Comparison of ENCODE assay signal across 1 cellular context in genomic region chr4:99945718-99946345, GRCh38.
TF ChIP-seq lines count a peak whose summit lies in the region.

No MANE protein-coding gene starts in this region.

TF ChIP-seq in HepG2, 621 proteins besides CTCF, POLR2A, EP300 and RAD21 (continues in another document):
- no peak for TF ChIP-seq ZNF639 (CRISPR knock-in tag; conservative IDR thresholded peaks at IDR 0.05)
- no peak for TF ChIP-seq GTF3A (CRISPR knock-in tag; conservative IDR thresholded peaks at IDR 0.05)
- no peak for TF ChIP-seq PREB (CRISPR knock-in tag; IDR thresholded peaks at IDR 0.05)
- no peak for TF ChIP-seq KDM4B (CRISPR knock-in tag; IDR thresholded peaks at IDR 0.05)
- 0 out of 2 replicates have a peak, but pooled peaks have one; percentile 10 for TF ChIP-seq ZNF230 (CRISPR knock-in tag; IDR thresholded peaks at IDR 0.05)
- peak; percentile 45; the same call in 1 of the 2 replicates for TF ChIP-seq SIN3A (IDR thresholded peaks at IDR 0.05; ENCODE audit: borderline replicate concordance, low read depth, low read length)
- no peak for TF ChIP-seq MXD1 (CRISPR knock-in tag; IDR thresholded peaks at IDR 0.05)
- no peak for TF ChIP-seq NFKB2 (CRISPR knock-in tag; IDR thresholded peaks at IDR 0.05; ENCODE audit: borderline replicate concordance)
- 0 out of 2 replicates have a peak, but pooled peaks have one; percentile 9 for TF ChIP-seq THAP7 (CRISPR knock-in tag; IDR thresholded peaks at IDR 0.05)
- 0 out of 2 replicates have a peak, but pooled peaks have one; percentile 27 for TF ChIP-seq ZNF556 (CRISPR knock-in tag; IDR thresholded peaks at IDR 0.05; ENCODE audit: borderline replicate concordance)
- no peak for TF ChIP-seq PLRG1 (conservative IDR thresholded peaks at IDR 0.05)
- 0 out of 2 replicates have a peak, but pooled peaks have one; percentile 14 for TF ChIP-seq DMAP1 (CRISPR knock-in tag; IDR thresholded peaks at IDR 0.05)
- no peak; the same call in 1 of the 2 replicates for TF ChIP-seq MAZ (IDR thresholded peaks at IDR 0.05; ENCODE audit: borderline replicate concordance, low read depth, low read length)
- 0 out of 2 replicates have a peak, but pooled peaks have one; percentile 12 for TF ChIP-seq MAZ (CRISPR knock-in tag; IDR thresholded peaks at IDR 0.05; ENCODE audit: low read depth)
- TF ChIP-seq THAP8 (CRISPR knock-in tag; IDR thresholded peaks at IDR 0.05; ENCODE audit: borderline replicate concordance), result 0 out of 2 replicates have a peak, but pooled peaks have one; percentile 13
- TF ChIP-seq GABPA (IDR thresholded peaks at IDR 0.05; ENCODE audit: low read depth, low read length), result peak; percentile 36; the same call in 1 of the 2 replicates
- TF ChIP-seq GABPA (CRISPR knock-in tag; IDR thresholded peaks at IDR 0.05; ENCODE audit: low read depth), result no peak
- 0 out of 4 replicates have a peak, but pooled peaks of 1 of the 2 experiments have one; percentile 16 for TF ChIP-seq KLF16 (CRISPR knock-in tag; IDR thresholded peaks at IDR 0.05)
- TF ChIP-seq MLX (CRISPR knock-in tag; IDR thresholded peaks at IDR 0.05), result no peak
- TF ChIP-seq TRAFD1 (CRISPR knock-in tag; IDR thresholded peaks at IDR 0.05; ENCODE audit: borderline replicate concordance), result no peak
- 0 out of 2 replicates have a peak, but pooled peaks have one; percentile 5 for TF ChIP-seq ZC3H13 (CRISPR knock-in tag; IDR thresholded peaks at IDR 0.05)
- TF ChIP-seq MED1 (CRISPR knock-in tag; IDR thresholded peaks at IDR 0.05), result no peak
- TF ChIP-seq SOX6 (IDR thresholded peaks at IDR 0.05), result no peak
- TF ChIP-seq SOX6 (CRISPR knock-in tag; IDR thresholded peaks at IDR 0.05), result 0 out of 2 replicates have a peak, but pooled peaks have one; percentile 7
- no peak for TF ChIP-seq FOSL2 (CRISPR knock-in tag; IDR thresholded peaks at IDR 0.05)
- peak; percentile 53 for TF ChIP-seq KDM5A (IDR thresholded peaks at IDR 0.05; ENCODE audit: borderline replicate concordance, low read length)
- 0 out of 2 replicates have a peak, but pooled peaks have one; percentile 57 for TF ChIP-seq ZNF569 (CRISPR knock-in tag; IDR thresholded peaks at IDR 0.05; ENCODE audit: borderline replicate concordance)
- TF ChIP-seq ZSCAN29 (CRISPR knock-in tag; conservative IDR thresholded peaks at IDR 0.05), result 0 out of 2 replicates have a peak, but pooled peaks have one; percentile 12
- TF ChIP-seq ZNF766 (CRISPR knock-in tag; IDR thresholded peaks at IDR 0.05; ENCODE audit: borderline replicate concordance), result no peak
- no peak for TF ChIP-seq ZNF256 (CRISPR knock-in tag; conservative IDR thresholded peaks at IDR 0.05)
- TF ChIP-seq ZBTB8A (CRISPR knock-in tag; IDR thresholded peaks at IDR 0.05; ENCODE audit: borderline replicate concordance, low read depth), result no peak
- peak; percentile 43 for TF ChIP-seq PHF8 (CRISPR knock-in tag; IDR thresholded peaks at IDR 0.05)
- TF ChIP-seq ZNF280B (CRISPR knock-in tag; IDR thresholded peaks at IDR 0.05; ENCODE audit: borderline replicate concordance), result no peak
- peak; percentile 9 for TF ChIP-seq GATAD1 (CRISPR knock-in tag; IDR thresholded peaks at IDR 0.05)
- no peak for TF ChIP-seq ZNF577 (CRISPR knock-in tag; IDR thresholded peaks at IDR 0.05; ENCODE audit: borderline replicate concordance, low read depth)
- no peak for TF ChIP-seq ZNF17 (CRISPR knock-in tag; IDR thresholded peaks at IDR 0.05)
- TF ChIP-seq ARNT (IDR thresholded peaks at IDR 0.05), result no peak
- TF ChIP-seq ELK4 (CRISPR knock-in tag; IDR thresholded peaks at IDR 0.05; ENCODE audit: borderline replicate concordance), result no peak
- TF ChIP-seq LRRFIP1 (CRISPR knock-in tag; conservative IDR thresholded peaks at IDR 0.05), result no peak
- TF ChIP-seq NONO (IDR thresholded peaks at IDR 0.05), result no peak
- no peak for TF ChIP-seq NONO (CRISPR knock-in tag; conservative IDR thresholded peaks at IDR 0.05)
- no peak for TF ChIP-seq RFX1 (IDR thresholded peaks at IDR 0.05)
- TF ChIP-seq ZFX (CRISPR knock-in tag; IDR thresholded peaks at IDR 0.05; ENCODE audit: low read depth), result peak; percentile 73
- no peak for TF ChIP-seq ATAD3A (CRISPR knock-in tag; IDR thresholded peaks at IDR 0.05)
- no peak for TF ChIP-seq NFKBIZ (CRISPR knock-in tag; IDR thresholded peaks at IDR 0.05)
- TF ChIP-seq ZNF263 (CRISPR knock-in tag; IDR thresholded peaks at IDR 0.05), result no peak
- 0 out of 2 replicates have a peak, but pooled peaks have one; percentile 29 for TF ChIP-seq MAX (IDR thresholded peaks at IDR 0.05)
- peak; percentile 51; the same call in 1 of the 2 replicates for TF ChIP-seq ZSCAN20 (CRISPR knock-in tag; IDR thresholded peaks at IDR 0.05; ENCODE audit: borderline replicate concordance)
- no peak for TF ChIP-seq PCBP1 (IDR thresholded peaks at IDR 0.05; ENCODE audit: borderline replicate concordance, low read depth, low read length)
- TF ChIP-seq KMT2B (CRISPR knock-in tag; IDR thresholded peaks at IDR 0.05), result peak; percentile 36; the same call in 1 of the 2 replicates
- no peak for TF ChIP-seq ZBTB21 (CRISPR knock-in tag; IDR thresholded peaks at IDR 0.05)
- TF ChIP-seq ZNF83 (CRISPR knock-in tag; IDR thresholded peaks at IDR 0.05; ENCODE audit: borderline replicate concordance), result no peak
- no peak for TF ChIP-seq KLF9 (CRISPR knock-in tag; IDR thresholded peaks at IDR 0.05; ENCODE audit: low read depth)
- no peak for TF ChIP-seq BRD4 (CRISPR knock-in tag; IDR thresholded peaks at IDR 0.05)
- TF ChIP-seq PATZ1 (CRISPR knock-in tag; IDR thresholded peaks at IDR 0.05), result peak; percentile 81
- 0 out of 2 replicates have a peak, but pooled peaks have one; percentile 5 for TF ChIP-seq CREBL2 (CRISPR knock-in tag; IDR thresholded peaks at IDR 0.05; ENCODE audit: borderline replicate concordance)
- TF ChIP-seq ASH2L (IDR thresholded peaks at IDR 0.05; ENCODE audit: insufficient read length, low read depth, low read length), result peak; percentile 60
- no peak for TF ChIP-seq SETDB1 (CRISPR knock-in tag; IDR thresholded peaks at IDR 0.05; ENCODE audit: borderline replicate concordance)
